In genomic region chr4:150679767-150680088, GRCh38 we compare ENCODE assay signal across 2 cellular contexts.
TF ChIP-seq lines count a peak whose summit lies in the region.

No MANE protein-coding gene starts in this region.

TF ChIP-seq in A549, 52 proteins besides CTCF, POLR2A, EP300 and RAD21:
- TF ChIP-seq ZFP36 (IDR thresholded peaks at IDR 0.05; ENCODE audit: borderline replicate concordance, partially characterized antibody) (no peak), JUN (IDR thresholded peaks at IDR 0.05) (no peak), RFX5 (IDR thresholded peaks at IDR 0.05) (no peak), KDM5A (IDR thresholded peaks at IDR 0.05) (no peak), SMC3 (IDR thresholded peaks at IDR 0.05) (no peak), BHLHE40 (IDR thresholded peaks at IDR 0.05; ENCODE audit: low read depth, low read length) (no peak), JUNB (IDR thresholded peaks at IDR 0.05) (no peak), ZNF302 (CRISPR knock-in tag; IDR thresholded peaks at IDR 0.05) (no peak), MAFK (IDR thresholded peaks at IDR 0.05; ENCODE audit: partially characterized antibody) (no peak), EHMT2 (IDR thresholded peaks at IDR 0.05; ENCODE audit: low read depth) (no peak), FOXS1 (CRISPR knock-in tag; IDR thresholded peaks at IDR 0.05) (no peak), ESRRA (IDR thresholded peaks at IDR 0.05; ENCODE audit: borderline replicate concordance, low read length) (no peak), FOSL2 (IDR thresholded peaks at IDR 0.05) (no peak), FOSL2 (CRISPR knock-in tag; IDR thresholded peaks at IDR 0.05) (no peak)
- TF ChIP-seq, protein P1, sequence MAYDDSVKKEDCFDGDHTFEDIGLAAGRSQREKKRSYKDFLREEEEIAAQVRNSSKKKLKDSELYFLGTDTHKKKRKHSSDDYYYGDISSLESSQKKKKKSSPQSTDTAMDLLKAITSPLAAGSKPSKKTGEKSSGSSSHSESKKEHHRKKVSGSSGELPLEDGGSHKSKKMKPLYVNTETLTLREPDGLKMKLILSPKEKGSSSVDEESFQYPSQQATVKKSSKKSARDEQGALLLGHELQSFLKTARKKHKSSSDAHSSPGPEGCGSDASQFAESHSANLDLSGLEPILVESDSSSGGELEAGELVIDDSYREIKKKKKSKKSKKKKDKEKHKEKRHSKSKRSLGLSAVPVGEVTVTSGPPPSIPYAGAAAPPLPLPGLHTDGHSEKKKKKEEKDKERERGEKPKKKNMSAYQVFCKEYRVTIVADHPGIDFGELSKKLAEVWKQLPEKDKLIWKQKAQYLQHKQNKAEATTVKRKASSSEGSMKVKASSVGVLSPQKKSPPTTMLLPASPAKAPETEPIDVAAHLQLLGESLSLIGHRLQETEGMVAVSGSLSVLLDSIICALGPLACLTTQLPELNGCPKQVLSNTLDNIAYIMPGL (CRISPR knock-in tag; IDR thresholded peaks at IDR 0.05; ENCODE audit: borderline replicate concordance): no peak

TF ChIP-seq in HepG2, 621 proteins besides CTCF, POLR2A, EP300 and RAD21:
- TF ChIP-seq FOXA1 (IDR thresholded peaks at IDR 0.05) (no peak), FOXA1 (CRISPR knock-in tag; IDR thresholded peaks at IDR 0.05) (no peak), NCOA1 (CRISPR knock-in tag; IDR thresholded peaks at IDR 0.05) (no peak), ZFP36L2 (CRISPR knock-in tag; IDR thresholded peaks at IDR 0.05) (no peak), KDM4B (CRISPR knock-in tag; IDR thresholded peaks at IDR 0.05) (no peak), ZNF468 (CRISPR knock-in tag; IDR thresholded peaks at IDR 0.05) (no peak), ZNF784 (CRISPR knock-in tag; IDR thresholded peaks at IDR 0.05; ENCODE audit: borderline replicate concordance) (no peak), NFRKB (IDR thresholded peaks at IDR 0.05) (no peak), DMTF1 (CRISPR knock-in tag; IDR thresholded peaks at IDR 0.05) (no peak), ZNF12 (CRISPR knock-in tag; IDR thresholded peaks at IDR 0.05) (no peak), ATF7 (IDR thresholded peaks at IDR 0.05) (no peak), ATF7 (CRISPR knock-in tag; IDR thresholded peaks at IDR 0.05) (no peak), HHEX (CRISPR knock-in tag; IDR thresholded peaks at IDR 0.05) (no peak), CCAR2 (optimal IDR thresholded peaks at IDR 0.05; ENCODE audit: low read depth, low read length) (no peak), ZNF558 (CRISPR knock-in tag; IDR thresholded peaks at IDR 0.05; ENCODE audit: borderline replicate concordance) (no peak), CSRNP2 (CRISPR knock-in tag; conservative IDR thresholded peaks at IDR 0.05; ENCODE audit: low read depth) (no peak), NR1H2 (CRISPR knock-in tag; IDR thresholded peaks at IDR 0.05; ENCODE audit: borderline replicate concordance, low read depth) (no peak), TMF1 (CRISPR knock-in tag; IDR thresholded peaks at IDR 0.05; ENCODE audit: low read depth) (no peak), PHB2 (IDR thresholded peaks at IDR 0.05; ENCODE audit: partially characterized antibody) (no peak)
